Comparison of ENCODE assay signal across 10 cellular contexts in genomic region chr11:44094260-44094868, GRCh38. TPM values are rescaled to one million over a fixed set of nuclear protein-coding genes. Genes with fewer than 3 reads are reported as not detected.
DNase-seq lines count a peak whose midpoint lies in the region; TF ChIP-seq lines count a peak whose summit lies in the region.
"Had no signal": no experiment of that assay in that cellular context is flagged by ENCODE, and none has a peak within 500 bp of the region (broad histone marks: within the 10 kb centered on the region; RNA-seq: fewer than 3 reads in every experiment).

No MANE protein-coding gene starts in this region.

- H3K36me3 ChIP-seq in fibroblast of lung (ENCODE audit: control insufficient read depth, insufficient read depth, low read length): no peaks in the 10 kb centered on the region

- peaks cover 2% of the 10 kb centered on the region for H3K36me3 Mint-ChIP-seq in neural crest cell (ENCODE audit: low read depth)

- no peak overlapping the region for H3K9ac ChIP-seq in fibroblast of lung (ENCODE audit: insufficient read depth, low read length)

- H3K4me1 ChIP-seq in fibroblast of lung (ENCODE audit: control insufficient read depth, extremely low read depth, insufficient read depth, low read length): peaks cover 6% of the 10 kb centered on the region

- TF ChIP-seq CTCF in fibroblast of lung (conservative IDR thresholded peaks at IDR 0.05 in 1 of 2, IDR thresholded peaks at IDR 0.05 in 1 of 2; ENCODE audit: low read depth in 1 of 2, low read length in 2 of 2): peak; percentile 78 to 79
- TF ChIP-seq CTCF in neural crest cell (conservative IDR thresholded peaks at IDR 0.05): peak; percentile 82

- no peak overlapping the region for H2AFZ ChIP-seq in fibroblast of lung (ENCODE audit: low read length)

- no peaks in the 10 kb centered on the region for H4K20me1 ChIP-seq in fibroblast of lung (ENCODE audit: control insufficient read depth, extremely low read depth, insufficient read depth, low read length)

- H3K27ac ChIP-seq in fibroblast of lung (ENCODE audit: insufficient read depth, low read length): no peak overlapping the region
- no peak overlapping the region for H3K27ac ChIP-seq in substantia nigra (ENCODE audit: low read depth, low read length, poor library complexity, severe bottlenecking)
- H3K27ac ChIP-seq: BLaER1 treated with 17β-estradiol and CSF1 and Interleukin-3, amounts not matched to agents 10 nM and 100 nM had no signal

- H3K4me3 ChIP-seq in fibroblast of lung (replicated peaks in 1 of 4; ENCODE audit: control extremely low read depth in 1 of 4, insufficient read depth in 1 of 4, low read depth in 3 of 4, low read length in 4 of 4): no peak overlapping the region

- peaks cover 19% of the 10 kb centered on the region for H3K4me1 Mint-ChIP-seq in neural crest cell

- no peaks in the 10 kb centered on the region for H3K9me3 Mint-ChIP-seq in neural crest cell

- H3K27me3 ChIP-seq in fibroblast of lung (ENCODE audit: control insufficient read depth, insufficient read depth, low read length): no peaks in the 10 kb centered on the region
- H3K27me3 ChIP-seq: BLaER1 treated with 17β-estradiol and CSF1 and Interleukin-3, amounts not matched to agents 10 nM and 100 nM had no signal

- H3K27me3 Mint-ChIP-seq in neural crest cell (ENCODE audit: low read depth): peaks cover 15% of the 10 kb centered on the region

- peak overlapping the region; percentile 91 for H3K4me3 Mint-ChIP-seq in neural crest cell

- H3K79me2 ChIP-seq in fibroblast of lung (ENCODE audit: control insufficient read depth, insufficient read depth, low read length): peaks cover 14% of the 10 kb centered on the region

- no peaks in the 10 kb centered on the region for H3K9me3 ChIP-seq in fibroblast of lung (ENCODE audit: control insufficient read depth, insufficient read depth, low read depth, low read length)

- DNase-seq in activated gamma-delta T cell treated with Interleukin-2 at 50 U/mL for 16 hours (peak; percentile 79), activated gamma-delta T cell (lab: John Stamatoyannopoulos, UW) (no peak), M059J (ENCODE audit: low read depth) (peak; percentile 84), RKO (ENCODE audit: low spot score) (peak; percentile 83), fibroblast of lung (ENCODE audit: low read depth in 2 of 2) (peak; percentile 72 to 83), neural crest cell (ENCODE audit: low read depth, low spot score) (peak; percentile 88), substantia nigra (lab: John Stamatoyannopoulos, UW) (peak in 46 of 49 donors; percentile 2 to 92 (median 57))
- peak; percentile 75 to 77 for DNase-seq in activated T-cell treated with anti-CD3 and anti-CD28 coated beads, Interleukin-2, amount 50 U/mL, for 48 hours

- H3K4me2 ChIP-seq in fibroblast of lung (ENCODE audit: extremely low read depth, insufficient read depth, low read length): no peak overlapping the region

- no peak overlapping the region for H3K27ac Mint-ChIP-seq in neural crest cell (ENCODE audit: unreplicated experiment)

RNA-seq across cellular contexts. Expression of gene EXT2, which starts 1.1 kb away (rescaled TPM):
- 172 and 259 TPM in 2 replicates for total RNA-seq in M059J (2014; rRNA removed; shearing (Covaris generic))
- total RNA-seq in fibroblast of lung (133 and 177 TPM in 2 replicates), neural crest cell (54.9 and 56.6 TPM in 2 replicates)
- 111 and 114 TPM in 2 replicates for polyA plus RNA-seq in fibroblast of lung
- 73.8 and 78.7 TPM in 2 replicates for polyA plus RNA-seq in fibroblast of lung (2012)
- polyA minus RNA-seq in fibroblast of lung (ENCODE audit: low replicate concordance): 147 and 153 TPM in 2 replicates

RNA-seq across cellular contexts. Expression of gene ACCS, which starts 28.3 kb away (rescaled TPM):
- 0.39 and 2.3 TPM in 2 replicates for total RNA-seq in M059J (2014; rRNA removed; shearing (Covaris generic))
- total RNA-seq in fibroblast of lung: 8.2 and 14.2 TPM in 2 replicates
- polyA plus RNA-seq in fibroblast of lung: 3.6 and 13.7 TPM in 2 replicates
- 3.6 and 9.2 TPM in 2 replicates for polyA plus RNA-seq in fibroblast of lung (2012)
- polyA minus RNA-seq in fibroblast of lung (ENCODE audit: low replicate concordance): 3.3 and 27.0 TPM in 2 replicates
- total RNA-seq in neural crest cell: 9.9 and 11.0 TPM in 2 replicates

RNA-seq across cellular contexts. Expression of gene ACCSL, which starts 46.6 kb away (rescaled TPM):
- not detected in 2 replicates for total RNA-seq in M059J (2014; rRNA removed; shearing (Covaris generic))
- total RNA-seq in fibroblast of lung (not detected in 2 replicates), neural crest cell (not detected in 2 replicates)
- polyA plus RNA-seq in fibroblast of lung: not detected in 2 replicates
- not detected in 2 replicates for polyA plus RNA-seq in fibroblast of lung (2012)
- not detected in 2 replicates for polyA minus RNA-seq in fibroblast of lung (ENCODE audit: low replicate concordance)
- total RNA-seq: urinary bladder had no signal
- polyA plus RNA-seq: urinary bladder had no signal
